In genomic region chr20:1712634-1713625, GRCh38 we compare ENCODE assay signal across 17 cellular contexts. TPM values are rescaled to one million over a fixed set of nuclear protein-coding genes. Genes with fewer than 3 reads are reported as not detected.
DNase-seq lines count a peak whose midpoint lies in the region; ATAC-seq, FAIRE-seq and TF ChIP-seq lines count a peak whose summit lies in the region.
"Had no signal": no experiment of that assay in that cellular context is flagged by ENCODE, and none has a peak within 500 bp of the region (broad histone marks: within the 10 kb centered on the region; RNA-seq: fewer than 3 reads in every experiment).

No MANE protein-coding gene starts in this region.

- H3K27me3 ChIP-seq in right atrium auricular region (no peaks in the 10 kb centered on the region), left ventricle myocardium inferior (ENCODE audit: low read depth) (peaks cover 55% of the 10 kb centered on the region), bronchial epithelial cell (ENCODE audit: control insufficient read depth, insufficient read depth, low read length) (peaks cover 2% of the 10 kb centered on the region)
- H3K27me3 ChIP-seq: BLaER1 had no signal

- TF ChIP-seq CTCF in right atrium auricular region (IDR thresholded peaks at IDR 0.05) (no peak), left ventricle myocardium inferior (IDR thresholded peaks at IDR 0.05; ENCODE audit: borderline replicate concordance) (no peak), bronchial epithelial cell (IDR thresholded peaks at IDR 0.05; ENCODE audit: insufficient read depth, low read length, severe bottlenecking) (no peak)

- H3K27me3 Mint-ChIP-seq in activated naive CD8-positive, alpha-beta T cell treated with anti-CD3 and anti-CD28 coated beads for 36 hours = no peaks in the 10 kb centered on the region

- H3K4me1 ChIP-seq in right atrium auricular region (no peaks in the 10 kb centered on the region), left ventricle myocardium inferior (no peaks in the 10 kb centered on the region)
- H3K4me1 ChIP-seq: BLaER1, Caco-2 had no signal

- H3K9me3 ChIP-seq in right atrium auricular region (no peaks in the 10 kb centered on the region), left ventricle myocardium inferior (replicated peaks) (peaks cover 50% of the 10 kb centered on the region)
- H3K9me3 ChIP-seq: Caco-2 had no signal

- H3K27ac Mint-ChIP-seq in activated naive CD8-positive, alpha-beta T cell treated with anti-CD3 and anti-CD28 coated beads for 36 hours = no peak overlapping the region
- H3K27ac Mint-ChIP-seq: CD8-positive, alpha-beta memory T cell; H9 had no signal

- intact Hi-C loops in left ventricle myocardium inferior (cut with micrococcal nuclease) = no loop called here

- peaks cover 9% of the 10 kb centered on the region for H3K4me1 Mint-ChIP-seq in activated naive CD8-positive, alpha-beta T cell treated with anti-CD3 and anti-CD28 coated beads for 36 hours
- H3K4me1 Mint-ChIP-seq: H9 had no signal

- DNase-seq in right atrium auricular region (ENCODE audit: low spot score) = peak; percentile 36
- no peak for DNase-seq in left ventricle myocardium inferior
- peak; percentile 5 for DNase-seq in bronchial epithelial cell (ENCODE audit: low read depth)
- peak; percentile 0 for DNase-seq in mucosa of gallbladder (ENCODE audit: low spot score)
- DNase-seq in activated naive CD8-positive, alpha-beta T cell treated with anti-CD3 and anti-CD28 coated beads for 36 hours = no peak
- DNase-seq: 8988T; AML-193; Caco-2; CD8-positive, alpha-beta memory T cell; DND-41; GOT3; H9 had no signal

- peaks cover 24% of the 10 kb centered on the region for H3K9me3 Mint-ChIP-seq in activated naive CD8-positive, alpha-beta T cell treated with anti-CD3 and anti-CD28 coated beads for 36 hours
- H3K9me3 Mint-ChIP-seq: H9 had no signal

- no peak overlapping the region for H3K4me3 Mint-ChIP-seq in activated naive CD8-positive, alpha-beta T cell treated with anti-CD3 and anti-CD28 coated beads for 36 hours
- H3K4me3 Mint-ChIP-seq: CD8-positive, alpha-beta memory T cell; H9 had no signal

- H3K4me3 ChIP-seq in right atrium auricular region = no peak overlapping the region
- H3K4me3 ChIP-seq in left ventricle myocardium inferior = no peak overlapping the region
- no peak overlapping the region for H3K4me3 ChIP-seq in bronchial epithelial cell (ENCODE audit: low read depth, low read length)
- H3K4me3 ChIP-seq: BLaER1 had no signal

- H3K27ac ChIP-seq in right atrium auricular region (no peak overlapping the region), left ventricle myocardium inferior (replicated peaks) (no peak overlapping the region)
- H3K27ac ChIP-seq: BLaER1 had no signal

- peaks cover 19% of the 10 kb centered on the region for H3K36me3 Mint-ChIP-seq in activated naive CD8-positive, alpha-beta T cell treated with anti-CD3 and anti-CD28 coated beads for 36 hours

- ATAC-seq in GM18520 (IDR thresholded peaks at IDR 0.05; ENCODE audit: unreplicated experiment) = no peak
- no peak for ATAC-seq in GM21825 (IDR thresholded peaks at IDR 0.05; ENCODE audit: unreplicated experiment)
- ATAC-seq: HepG2 had no signal

- peak; percentile 75 for FAIRE-seq in bronchial epithelial cell (lab: Jason Lieb, UNC)
- FAIRE-seq: HepG2, HTR-8/SVneo had no signal

- no peaks in the 10 kb centered on the region for H3K36me3 ChIP-seq in right atrium auricular region
- no peaks in the 10 kb centered on the region for H3K36me3 ChIP-seq in left ventricle myocardium inferior
- no peaks in the 10 kb centered on the region for H3K36me3 ChIP-seq in bronchial epithelial cell (ENCODE audit: control insufficient read depth, insufficient read depth, low read length)
- H3K36me3 ChIP-seq: BLaER1 had no signal

RNA-seq across cellular contexts. Expression of gene SIRPG, which starts 55.4 kb away (rescaled TPM):
- total RNA-seq in right atrium auricular region (not detected), left ventricle myocardium inferior (not detected), bronchial epithelial cell (not detected in 2 replicates), mucosa of gallbladder (1.2 TPM)
- total RNA-seq in activated naive CD8-positive, alpha-beta T cell treated with anti-CD3 and anti-CD28 coated beads for 36 hours = 10 to 100 TPM; 34.1 to 35.8 TPM
- total RNA-seq: Caco-2, H9, HepG2 had no signal

Comparison
In these comparisons a context has a peak if more than half of its experiments do, and no peak if none do; other contexts are left out.
1. DNase-seq: peak in right atrium auricular region (single experiment), bronchial epithelial cell (single experiment) and mucosa of gallbladder (single experiment); none in left ventricle myocardium inferior (single experiment) and activated naive CD8-positive, alpha-beta T cell treated with anti-CD3 and anti-CD28 coated beads for 36 hours (single experiment).
2. RNA of gene SIRPG, which starts 55.4 kb away (total RNA-seq): 34.1 to 35.8 TPM in activated naive CD8-positive, alpha-beta T cell treated with anti-CD3 and anti-CD28 coated beads for 36 hours; 1.2 TPM in mucosa of gallbladder (single experiment), not detected in right atrium auricular region, not detected in left ventricle myocardium inferior (single experiment) and not detected in bronchial epithelial cell; every median in the first group is over 10 times any median in the second.